In the genomic region with DNA sequence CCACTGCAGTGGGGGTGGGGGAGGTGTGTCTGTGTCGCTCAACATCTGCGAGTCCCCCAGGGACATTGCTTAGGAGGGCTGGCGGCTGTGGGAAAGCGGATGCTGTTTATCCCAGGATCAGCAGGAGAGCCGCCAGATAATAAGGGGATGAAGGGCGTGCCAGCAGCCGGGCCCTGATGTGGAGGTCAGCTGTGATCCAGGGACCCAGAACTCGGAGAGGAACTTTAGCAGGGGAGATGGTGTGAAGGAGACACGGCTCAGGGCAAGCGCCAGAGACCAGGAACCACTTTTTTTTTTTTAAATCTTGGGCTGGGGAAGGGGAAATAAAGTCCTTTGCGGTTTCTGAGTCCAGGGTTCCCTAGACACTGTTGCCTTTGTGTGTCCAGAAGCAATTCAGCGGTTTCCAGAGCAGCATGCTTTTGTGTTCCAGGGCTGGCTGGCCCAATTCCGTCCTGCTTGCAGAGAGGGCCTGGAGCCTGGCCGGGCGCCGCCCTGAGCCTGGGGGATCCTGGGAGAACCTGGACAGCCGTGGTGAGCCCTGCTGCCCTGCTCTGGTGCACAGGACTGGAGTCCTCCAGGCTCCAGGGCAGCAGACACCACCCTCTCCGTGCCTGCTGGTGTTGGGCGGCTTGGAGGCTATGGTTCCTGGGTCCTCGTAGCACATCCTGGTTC, we compare ENCODE assay signal across 8 cellular contexts. TPM values are rescaled to one million over a fixed set of nuclear protein-coding genes. Genes with fewer than 3 reads are reported as not detected.
DNase-seq lines count a peak whose midpoint lies in the region; TF ChIP-seq lines count a peak whose summit lies in the region.

A gene with protein sequence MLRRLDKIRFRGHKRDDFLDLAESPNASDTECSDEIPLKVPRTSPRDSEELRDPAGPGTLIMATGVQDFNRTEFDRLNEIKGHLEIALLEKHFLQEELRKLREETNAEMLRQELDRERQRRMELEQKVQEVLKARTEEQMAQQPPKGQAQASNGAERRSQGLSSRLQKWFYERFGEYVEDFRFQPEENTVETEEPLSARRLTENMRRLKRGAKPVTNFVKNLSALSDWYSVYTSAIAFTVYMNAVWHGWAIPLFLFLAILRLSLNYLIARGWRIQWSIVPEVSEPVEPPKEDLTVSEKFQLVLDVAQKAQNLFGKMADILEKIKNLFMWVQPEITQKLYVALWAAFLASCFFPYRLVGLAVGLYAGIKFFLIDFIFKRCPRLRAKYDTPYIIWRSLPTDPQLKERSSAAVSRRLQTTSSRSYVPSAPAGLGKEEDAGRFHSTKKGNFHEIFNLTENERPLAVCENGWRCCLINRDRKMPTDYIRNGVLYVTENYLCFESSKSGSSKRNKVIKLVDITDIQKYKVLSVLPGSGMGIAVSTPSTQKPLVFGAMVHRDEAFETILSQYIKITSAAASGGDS (plus strand): TSS at position 557 of the 672 bp plus-strand sequence. CDS start 6,414 bp downstream, outside the sequence.

- H2BK15ac ChIP-seq in mesenchymal stem cell (ENCODE audit: low read depth, poor library complexity, severe bottlenecking) = no peak within 1 kb of the TSS

- H3K27me3 ChIP-seq in mesenchymal stem cell (ENCODE audit: control insufficient read depth in 1 of 2, insufficient read depth in 1 of 2, low read length in 2 of 2) (no peaks in the 10 kb centered on the region), vagina (no peaks in the 10 kb centered on the region)

- H4K8ac ChIP-seq in mesenchymal stem cell (ENCODE audit: low read length) = no peak within 1 kb of the TSS

- H4K91ac ChIP-seq in mesenchymal stem cell (ENCODE audit: low read length) = peak within 1 kb of the TSS; percentile 58

- H3K4me3 ChIP-seq in mesenchymal stem cell (ENCODE audit: insufficient read depth in 1 of 2, low read depth in 1 of 2, low read length in 2 of 2) = no peak within 1 kb of the TSS
- no peak within 1 kb of the TSS for H3K4me3 ChIP-seq in vagina

- no peak for TF ChIP-seq CTCF in vagina (IDR thresholded peaks at IDR 0.05)

- no peaks in the 10 kb centered on the region for H3K9me3 ChIP-seq in mesenchymal stem cell (ENCODE audit: control insufficient read depth, low read length)
- no peaks in the 10 kb centered on the region for H3K9me3 ChIP-seq in vagina

- intact Hi-C loops in vagina (cut with DNase I) = no loop called here

- H3K27ac ChIP-seq in mesenchymal stem cell (ENCODE audit: low read length, poor library complexity, severe bottlenecking) (no peak within 1 kb of the TSS), vagina (peak within 1 kb of the TSS; percentile 25)

- H3K18ac ChIP-seq in mesenchymal stem cell (ENCODE audit: low read depth in 1 of 2, low read length in 2 of 2) = no peak within 1 kb of the TSS

- no peak within 1 kb of the TSS for H2BK120ac ChIP-seq in mesenchymal stem cell (ENCODE audit: low read depth, low read length)

- H3K79me1 ChIP-seq in mesenchymal stem cell (replicated peaks; ENCODE audit: low read length, poor library complexity, severe bottlenecking) = peaks cover 38% of the 10 kb centered on the region

- H3K4me1 ChIP-seq in mesenchymal stem cell (ENCODE audit: control insufficient read depth, insufficient read depth, low read depth, low read length) = peaks cover 38% of the 10 kb centered on the region
- peaks cover 25% of the 10 kb centered on the region for H3K4me1 ChIP-seq in vagina

- peak within 1 kb of the TSS in 1 of 2 experiments; percentile 39 for H3K4ac ChIP-seq in mesenchymal stem cell (ENCODE audit: low read depth in 1 of 2, low read length in 2 of 2)

- H3K23ac ChIP-seq in mesenchymal stem cell (ENCODE audit: low read length in 2 of 2) = no peak within 1 kb of the TSS

- H3K14ac ChIP-seq in mesenchymal stem cell (ENCODE audit: low read length in 2 of 2) = no peak within 1 kb of the TSS

- 56% methylated on average over 17 of the region's 20 CpGs for WGBS in mesenchymal stem cell

- H3K36me3 ChIP-seq in mesenchymal stem cell (ENCODE audit: control insufficient read depth in 1 of 2, insufficient read depth in 2 of 2, low read depth in 1 of 2, low read length in 2 of 2) = peaks cover 0 to 12% of the 10 kb centered on the region in 2 experiments
- no peaks in the 10 kb centered on the region for H3K36me3 ChIP-seq in vagina

- H2AK5ac ChIP-seq in mesenchymal stem cell (ENCODE audit: low read length, severe bottlenecking) = peak within 1 kb of the TSS; percentile 42

- H2BK12ac ChIP-seq in mesenchymal stem cell (ENCODE audit: low read length in 2 of 2) = peak within 1 kb of the TSS in 1 of 2 experiments; percentile 4

- H2AFZ ChIP-seq in mesenchymal stem cell (ENCODE audit: low read depth, low read length) = no peak within 1 kb of the TSS

- H3K9ac ChIP-seq in mesenchymal stem cell (ENCODE audit: low read length) = peak within 1 kb of the TSS; percentile 6

- H2BK5ac ChIP-seq in mesenchymal stem cell (ENCODE audit: low read depth, low read length, poor library complexity, severe bottlenecking) = no peak within 1 kb of the TSS

- no peak for TF ChIP-seq POLR2A in vagina (IDR thresholded peaks at IDR 0.05)

- no peak within 1 kb of the TSS for H3K4me2 ChIP-seq in mesenchymal stem cell (ENCODE audit: low read length, poor library complexity, severe bottlenecking)

- DNase-seq in Ammon's horn (ENCODE audit: low spot score) (peak; percentile 86), NCI-H1105 (lab: John Stamatoyannopoulos, UW) (peak; percentile 34), cerebellum (ENCODE audit: low spot score) (peak; percentile 36), mesenchymal stem cell (no peak), vagina (ENCODE audit: extremely low spot score in 2 of 2) (no peak), NCI-H146 treated with DMSO at 0.1 percent for 48 hours (lab: John Stamatoyannopoulos, UW; ENCODE audit: unreplicated experiment) (no peak), NCI-H1048 (lab: John Stamatoyannopoulos, UW) (no peak)
- DNase-seq in activated CD4-positive, CD25-positive, alpha-beta regulatory T cell (lab: John Stamatoyannopoulos, UW) = no peak

RNA-seq across cellular contexts. Expression of the gene that starts here (rescaled TPM):
- total RNA-seq in cerebellum (36.7 TPM), vagina (28.7 TPM)
- 5.1 TPM for polyA plus RNA-seq in mesenchymal stem cell (2013, experiment 1 of 2)
- 5.0 TPM for polyA plus RNA-seq in mesenchymal stem cell (2013, experiment 2 of 2)

Comparison
In these comparisons a context has a peak if more than half of its experiments do, and no peak if none do; other contexts are left out.
1. DNase-seq: peak in Ammon's horn (single experiment), NCI-H1105 (single experiment) and cerebellum (single experiment); none in mesenchymal stem cell (single experiment), vagina (0 of 2), NCI-H146 treated with DMSO at 0.1 percent for 48 hours (single experiment), NCI-H1048 (single experiment) and activated CD4-positive, CD25-positive, alpha-beta regulatory T cell (0 of 4).